Comparison of ENCODE assay signal across 13 cellular contexts in genomic region chr6:146361367-146361924, GRCh38.
A peak's percentile ranks its signal among the peaks of the same experiment; 100 is the strongest.
DNase-seq lines count a peak whose midpoint lies in the region; ATAC-seq, FAIRE-seq and TF ChIP-seq lines count a peak whose summit lies in the region.
"Had no signal": no experiment of that assay in that cellular context is flagged by ENCODE, and none has a peak within 500 bp of the region (broad histone marks: within the 10 kb centered on the region; RNA-seq: fewer than 3 reads in every experiment).

No MANE protein-coding gene starts in this region.

- DNase-seq in HT1080 (ENCODE audit: low read depth) (peak; percentile 45), fibroblast of gingiva (ENCODE audit: low read depth) (peak; percentile 35), skeletal muscle cell (ENCODE audit: low read depth) (peak; percentile 41), GM12892 (ENCODE audit: insufficient read length) (no peak)
- DNase-seq in stimulated activated CD4-positive, alpha-beta T cell treated with anti-CD3 and anti-CD28 coated beads, Interleukin-4, amount 100 ng/mL, for 1 hour: no peak
- DNase-seq in stimulated activated CD4-positive, alpha-beta T cell treated with anti-CD3 and anti-CD28 coated beads, Interleukin-2, amount 100 ng/mL, for 48 hours: no peak
- DNase-seq: activated CD4-positive, alpha-beta T cell treated with anti-CD3 and anti-CD28 coated beads for 1 hour; activated T-cell treated with anti-CD3 and anti-CD28 coated beads for 4 hours; MV-4-11; NCI-H526 had no signal

- FAIRE-seq in GM12892 (lab: Jason Lieb, UNC): no peak

- H3K4me3 ChIP-seq in skeletal muscle cell (ENCODE audit: low read depth, low read length): no peak overlapping the region
- H3K4me3 ChIP-seq: mucosa of descending colon had no signal

- ATAC-seq in SK-N-SH treated with all-trans-retinoic acid at 6 μM for 48 hours: no peak
- ATAC-seq: sciatic nerve had no signal

- TF ChIP-seq POLR2A in GM12892 (IDR thresholded peaks at IDR 0.05; ENCODE audit: low read depth, low read length): no peak

TF ChIP-seq in SK-N-SH treated with all-trans-retinoic acid at 6 μM for 48 hours, 23 proteins besides CTCF, POLR2A, EP300 and RAD21:
- TF ChIP-seq ISL1 (CRISPR knock-in tag; IDR thresholded peaks at IDR 0.05) (peak; percentile 19; the same call in 1 of the 2 replicates), PPARA (CRISPR knock-in tag; IDR thresholded peaks at IDR 0.05; ENCODE audit: borderline replicate concordance) (no peak), ZNF8 (CRISPR knock-in tag; IDR thresholded peaks at IDR 0.05) (no peak)
TF ChIP-seq in SK-N-SH treated with all-trans-retinoic acid at 6 μM for 48 hours: peak in this region for 1.

Comparison
In these comparisons a context has a peak if more than half of its experiments do, and no peak if none do; other contexts are left out.
1. DNase-seq: peak in HT1080 (single experiment), fibroblast of gingiva (single experiment) and skeletal muscle cell (single experiment); none in GM12892 (single experiment), stimulated activated CD4-positive, alpha-beta T cell treated with anti-CD3 and anti-CD28 coated beads, Interleukin-4, amount 100 ng/mL, for 1 hour (single experiment) and stimulated activated CD4-positive, alpha-beta T cell treated with anti-CD3 and anti-CD28 coated beads, Interleukin-2, amount 100 ng/mL, for 48 hours (0 of 2).